In genomic region chr17:15943971-15944719, GRCh38 we compare ENCODE assay signal across 8 cellular contexts. TPM values are rescaled to one million over a fixed set of nuclear protein-coding genes. Genes with fewer than 3 reads are reported as not detected.
DNase-seq lines count a peak whose midpoint lies in the region; FAIRE-seq and TF ChIP-seq lines count a peak whose summit lies in the region.

No MANE protein-coding gene starts in this region.

- H3K27me3 ChIP-seq in stomach smooth muscle (ENCODE audit: control insufficient read depth in 1 of 2, insufficient read depth in 2 of 2, low read length in 2 of 2): peaks cover 8 to 39% of the 10 kb centered on the region in 2 donors

- no peaks in the 10 kb centered on the region for H3K9me3 ChIP-seq in kidney (ENCODE audit: control insufficient read depth in 1 of 2, low read length in 2 of 2)
- peaks cover 0 to 4% of the 10 kb centered on the region in 2 donors for H3K9me3 ChIP-seq in stomach smooth muscle (ENCODE audit: control insufficient read depth in 2 of 2, low read length in 2 of 2)

- H3K36me3 ChIP-seq in kidney (ENCODE audit: control insufficient read depth in 1 of 2, insufficient read depth in 2 of 2, low read length in 2 of 2) (no peaks in the 10 kb centered on the region), stomach smooth muscle (ENCODE audit: control insufficient read depth in 2 of 2, insufficient read depth in 2 of 2, low read length in 2 of 2) (no peaks in the 10 kb centered on the region)

- peak overlapping the region in 1 of 2 donors; percentile 61 for H3K4me3 ChIP-seq in kidney (ENCODE audit: low read length in 2 of 2)
- H3K4me3 ChIP-seq in stomach smooth muscle (ENCODE audit: low read length in 2 of 2): peak overlapping the region; percentile 80 to 81

- H3K27ac Mint-ChIP-seq in activated CD4-positive, alpha-beta T cell treated with anti-CD3 and anti-CD28 coated beads, Interleukin-2, amount 10 ng/mL, durations not matched to agents 24 days and 14 days: peak overlapping the region; percentile 46
- H3K27ac Mint-ChIP-seq in activated naive CD8-positive, alpha-beta T cell: peak overlapping the region; percentile 64

- TF ChIP-seq CTCF in kidney (IDR thresholded peaks at IDR 0.05; ENCODE audit: borderline replicate concordance, extremely low read depth, insufficient read depth): no peak

- DNase-seq in activated CD4-positive, alpha-beta T cell treated with anti-CD3 and anti-CD28 coated beads, Interleukin-2, amount 10 ng/mL, durations not matched to agents 24 days and 14 days: no peak
- no peak for DNase-seq in activated CD4-positive, alpha-beta T cell treated with anti-CD3 and anti-CD28 coated beads for 1 hour
- DNase-seq in kidney (peak; percentile 54), AG08395 (ENCODE audit: low spot score) (no peak), H54 (ENCODE audit: insufficient read length, low spot score) (no peak)
- no peak for DNase-seq in stimulated activated CD4-positive, alpha-beta T cell treated with anti-CD3 and anti-CD28 coated beads, Interleukin-2, amount 100 ng/mL, for 24 hours

- TF ChIP-seq POLR2A in H54 (IDR thresholded peaks at IDR 0.05; ENCODE audit: low read depth, low read length): no peak

- H3K27me3 Mint-ChIP-seq in activated CD4-positive, alpha-beta T cell treated with anti-CD3 and anti-CD28 coated beads, Interleukin-2, amount 10 ng/mL, durations not matched to agents 24 days and 14 days: peaks cover 46% of the 10 kb centered on the region
- H3K27me3 Mint-ChIP-seq in activated naive CD8-positive, alpha-beta T cell: peaks cover 13% of the 10 kb centered on the region

- H3K27ac ChIP-seq in kidney (ENCODE audit: low read depth in 2 of 2, low read length in 2 of 2) (no peak overlapping the region), stomach smooth muscle (ENCODE audit: low read length) (no peak overlapping the region)

- H3K4me1 ChIP-seq in kidney (ENCODE audit: control insufficient read depth in 1 of 2, insufficient read depth in 1 of 2, low read depth in 1 of 2, low read length in 2 of 2): peaks cover 0 to 7% of the 10 kb centered on the region in 2 donors
- H3K4me1 ChIP-seq in stomach smooth muscle (ENCODE audit: control insufficient read depth, insufficient read depth, low read length): peaks cover 25% of the 10 kb centered on the region

- FAIRE-seq in kidney (lab: Jason Lieb, UNC) (no peak), H54 (lab: Jason Lieb, UNC) (no peak)

- H3K4me3 Mint-ChIP-seq in activated CD4-positive, alpha-beta T cell treated with anti-CD3 and anti-CD28 coated beads, Interleukin-2, amount 10 ng/mL, durations not matched to agents 24 days and 14 days: peak overlapping the region; percentile 78
- peak overlapping the region; percentile 88 for H3K4me3 Mint-ChIP-seq in activated naive CD8-positive, alpha-beta T cell

- peaks cover 2% of the 10 kb centered on the region for H3K36me3 Mint-ChIP-seq in activated CD4-positive, alpha-beta T cell treated with anti-CD3 and anti-CD28 coated beads, Interleukin-2, amount 10 ng/mL, durations not matched to agents 24 days and 14 days (ENCODE audit: low read depth)
- no peaks in the 10 kb centered on the region for H3K36me3 Mint-ChIP-seq in activated naive CD8-positive, alpha-beta T cell

- H3K9me3 Mint-ChIP-seq in activated CD4-positive, alpha-beta T cell treated with anti-CD3 and anti-CD28 coated beads, Interleukin-2, amount 10 ng/mL, durations not matched to agents 24 days and 14 days: no peaks in the 10 kb centered on the region
- H3K9me3 Mint-ChIP-seq in activated naive CD8-positive, alpha-beta T cell (ENCODE audit: low read depth): no peaks in the 10 kb centered on the region

- intact Hi-C loops in activated CD4-positive, alpha-beta T cell treated with anti-CD3 and anti-CD28 coated beads, Interleukin-2, amount 10 ng/mL, durations not matched to agents 24 days and 14 days (cut with micrococcal nuclease): no loop called here
- intact Hi-C loops in kidney (cut with DNase I): no loop called here

- no peak overlapping the region for H3K9ac ChIP-seq in kidney (ENCODE audit: low read length in 2 of 2)
- no peak overlapping the region for H3K9ac ChIP-seq in stomach smooth muscle (ENCODE audit: low read length in 2 of 2)

- H3K4me1 Mint-ChIP-seq in activated CD4-positive, alpha-beta T cell treated with anti-CD3 and anti-CD28 coated beads, Interleukin-2, amount 10 ng/mL, durations not matched to agents 24 days and 14 days: peaks cover 13% of the 10 kb centered on the region
- H3K4me1 Mint-ChIP-seq in activated naive CD8-positive, alpha-beta T cell (ENCODE audit: low read depth): peaks cover 16% of the 10 kb centered on the region

RNA-seq across cellular contexts. Expression of gene ADORA2B, which starts 0.8 kb away (rescaled TPM):
- total RNA-seq in activated CD4-positive, alpha-beta T cell treated with anti-CD3 and anti-CD28 coated beads, Interleukin-2, amount 10 ng/mL, durations not matched to agents 24 days and 14 days: 1.9 and 3.1 TPM in 2 replicates
- total RNA-seq in kidney: 0.60 TPM
- not detected for polyA plus RNA-seq in kidney (ENCODE audit: insufficient read depth, low read depth, low replicate concordance)

RNA-seq across cellular contexts. Expression of gene ZSWIM7, which starts 55.4 kb away (rescaled TPM):
- total RNA-seq in activated CD4-positive, alpha-beta T cell treated with anti-CD3 and anti-CD28 coated beads, Interleukin-2, amount 10 ng/mL, durations not matched to agents 24 days and 14 days: 10.1 and 11.0 TPM in 2 replicates
- 21.0 TPM for total RNA-seq in kidney
- polyA plus RNA-seq in kidney (ENCODE audit: insufficient read depth, low read depth, low replicate concordance): 66.7 TPM

RNA-seq across cellular contexts. Expression of gene TTC19, which starts 55.5 kb away (rescaled TPM):
- total RNA-seq in activated CD4-positive, alpha-beta T cell treated with anti-CD3 and anti-CD28 coated beads, Interleukin-2, amount 10 ng/mL, durations not matched to agents 24 days and 14 days: 35.3 and 38.9 TPM in 2 replicates
- 47.7 TPM for total RNA-seq in kidney
- 42.0 TPM for polyA plus RNA-seq in kidney (ENCODE audit: insufficient read depth, low read depth, low replicate concordance)
